Comparison of ENCODE assay signal across 2 cellular contexts in the genomic region with DNA sequence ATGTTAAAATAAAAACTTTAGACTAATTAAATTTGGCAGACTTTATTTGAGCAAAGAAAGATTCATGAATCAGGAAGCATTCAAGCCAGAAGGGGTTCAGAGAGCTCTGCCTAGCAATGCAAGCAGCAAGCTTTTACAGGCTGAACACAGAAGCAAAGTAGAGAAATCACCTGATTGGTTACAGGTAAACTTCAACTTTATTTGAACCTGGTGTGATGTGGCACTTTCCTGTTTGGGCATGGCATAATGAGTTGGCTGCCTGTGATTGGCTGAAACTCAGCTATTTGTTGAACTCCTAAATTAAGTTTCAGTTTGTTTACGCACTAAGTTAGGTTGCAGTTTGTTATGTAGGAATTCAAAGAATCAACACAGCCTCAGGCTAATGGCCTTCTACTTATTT.
A peak's percentile ranks its signal among the peaks of the same experiment; 100 is the strongest.
TF ChIP-seq lines count a peak whose summit lies in the region.

No MANE protein-coding gene starts in this region.

TF ChIP-seq in liver, 16 proteins besides CTCF, POLR2A, EP300 and RAD21 (continued from another document):
- TF ChIP-seq, protein P1, sequence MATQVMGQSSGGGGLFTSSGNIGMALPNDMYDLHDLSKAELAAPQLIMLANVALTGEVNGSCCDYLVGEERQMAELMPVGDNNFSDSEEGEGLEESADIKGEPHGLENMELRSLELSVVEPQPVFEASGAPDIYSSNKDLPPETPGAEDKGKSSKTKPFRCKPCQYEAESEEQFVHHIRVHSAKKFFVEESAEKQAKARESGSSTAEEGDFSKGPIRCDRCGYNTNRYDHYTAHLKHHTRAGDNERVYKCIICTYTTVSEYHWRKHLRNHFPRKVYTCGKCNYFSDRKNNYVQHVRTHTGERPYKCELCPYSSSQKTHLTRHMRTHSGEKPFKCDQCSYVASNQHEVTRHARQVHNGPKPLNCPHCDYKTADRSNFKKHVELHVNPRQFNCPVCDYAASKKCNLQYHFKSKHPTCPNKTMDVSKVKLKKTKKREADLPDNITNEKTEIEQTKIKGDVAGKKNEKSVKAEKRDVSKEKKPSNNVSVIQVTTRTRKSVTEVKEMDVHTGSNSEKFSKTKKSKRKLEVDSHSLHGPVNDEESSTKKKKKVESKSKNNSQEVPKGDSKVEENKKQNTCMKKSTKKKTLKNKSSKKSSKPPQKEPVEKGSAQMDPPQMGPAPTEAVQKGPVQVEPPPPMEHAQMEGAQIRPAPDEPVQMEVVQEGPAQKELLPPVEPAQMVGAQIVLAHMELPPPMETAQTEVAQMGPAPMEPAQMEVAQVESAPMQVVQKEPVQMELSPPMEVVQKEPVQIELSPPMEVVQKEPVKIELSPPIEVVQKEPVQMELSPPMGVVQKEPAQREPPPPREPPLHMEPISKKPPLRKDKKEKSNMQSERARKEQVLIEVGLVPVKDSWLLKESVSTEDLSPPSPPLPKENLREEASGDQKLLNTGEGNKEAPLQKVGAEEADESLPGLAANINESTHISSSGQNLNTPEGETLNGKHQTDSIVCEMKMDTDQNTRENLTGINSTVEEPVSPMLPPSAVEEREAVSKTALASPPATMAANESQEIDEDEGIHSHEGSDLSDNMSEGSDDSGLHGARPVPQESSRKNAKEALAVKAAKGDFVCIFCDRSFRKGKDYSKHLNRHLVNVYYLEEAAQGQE (IDR thresholded peaks at IDR 0.05): peak; percentile 50
- no peak for TF ChIP-seq YY1 (IDR thresholded peaks at IDR 0.05)
- TF ChIP-seq, protein P2, sequence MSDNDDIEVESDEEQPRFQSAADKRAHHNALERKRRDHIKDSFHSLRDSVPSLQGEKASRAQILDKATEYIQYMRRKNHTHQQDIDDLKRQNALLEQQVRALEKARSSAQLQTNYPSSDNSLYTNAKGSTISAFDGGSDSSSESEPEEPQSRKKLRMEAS (IDR thresholded peaks at IDR 0.05): peak; percentile 10
- TF ChIP-seq JUND (IDR thresholded peaks at IDR 0.05): no peak
- no peak for TF ChIP-seq EGR1 (IDR thresholded peaks at IDR 0.05; ENCODE audit: low read depth in 2 of 2)
- TF ChIP-seq HNF4A (conservative IDR thresholded peaks at IDR 0.05): peak; percentile 22 to 52
- TF ChIP-seq NR2F2 (IDR thresholded peaks at IDR 0.05): no peak
- peak; percentile 27 for TF ChIP-seq FOXA2 (IDR thresholded peaks at IDR 0.05)
- TF ChIP-seq, protein P3, sequence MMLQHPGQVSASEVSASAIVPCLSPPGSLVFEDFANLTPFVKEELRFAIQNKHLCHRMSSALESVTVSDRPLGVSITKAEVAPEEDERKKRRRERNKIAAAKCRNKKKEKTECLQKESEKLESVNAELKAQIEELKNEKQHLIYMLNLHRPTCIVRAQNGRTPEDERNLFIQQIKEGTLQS (IDR thresholded peaks at IDR 0.05): peak; percentile 41
- TF ChIP-seq FOXA1 (IDR thresholded peaks at IDR 0.05): no peak
- TF ChIP-seq GABPA (IDR thresholded peaks at IDR 0.05 in 1 of 2, conservative IDR thresholded peaks at IDR 0.05 in 1 of 2): no peak
- TF ChIP-seq RXRA (IDR thresholded peaks at IDR 0.05): peak; percentile 86 to 93

TF ChIP-seq in SK-N-SH treated with all-trans-retinoic acid at 6 μM for 48 hours, 23 proteins besides CTCF, POLR2A, EP300 and RAD21 (continued from another document):
- TF ChIP-seq, protein P4, sequence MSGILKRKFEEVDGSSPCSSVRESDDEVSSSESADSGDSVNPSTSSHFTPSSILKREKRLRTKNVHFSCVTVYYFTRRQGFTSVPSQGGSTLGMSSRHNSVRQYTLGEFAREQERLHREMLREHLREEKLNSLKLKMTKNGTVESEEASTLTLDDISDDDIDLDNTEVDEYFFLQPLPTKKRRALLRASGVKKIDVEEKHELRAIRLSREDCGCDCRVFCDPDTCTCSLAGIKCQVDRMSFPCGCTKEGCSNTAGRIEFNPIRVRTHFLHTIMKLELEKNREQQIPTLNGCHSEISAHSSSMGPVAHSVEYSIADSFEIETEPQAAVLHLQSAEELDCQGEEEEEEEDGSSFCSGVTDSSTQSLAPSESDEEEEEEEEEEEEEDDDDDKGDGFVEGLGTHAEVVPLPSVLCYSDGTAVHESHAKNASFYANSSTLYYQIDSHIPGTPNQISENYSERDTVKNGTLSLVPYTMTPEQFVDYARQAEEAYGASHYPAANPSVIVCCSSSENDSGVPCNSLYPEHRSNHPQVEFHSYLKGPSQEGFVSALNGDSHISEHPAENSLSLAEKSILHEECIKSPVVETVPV (CRISPR knock-in tag; IDR thresholded peaks at IDR 0.05): no peak
- TF ChIP-seq RARB (CRISPR knock-in tag; IDR thresholded peaks at IDR 0.05) (no peak), CSDC2 (CRISPR knock-in tag; IDR thresholded peaks at IDR 0.05) (no peak), BACH2 (CRISPR knock-in tag; IDR thresholded peaks at IDR 0.05; ENCODE audit: borderline replicate concordance) (no peak)
- TF ChIP-seq, protein P5, sequence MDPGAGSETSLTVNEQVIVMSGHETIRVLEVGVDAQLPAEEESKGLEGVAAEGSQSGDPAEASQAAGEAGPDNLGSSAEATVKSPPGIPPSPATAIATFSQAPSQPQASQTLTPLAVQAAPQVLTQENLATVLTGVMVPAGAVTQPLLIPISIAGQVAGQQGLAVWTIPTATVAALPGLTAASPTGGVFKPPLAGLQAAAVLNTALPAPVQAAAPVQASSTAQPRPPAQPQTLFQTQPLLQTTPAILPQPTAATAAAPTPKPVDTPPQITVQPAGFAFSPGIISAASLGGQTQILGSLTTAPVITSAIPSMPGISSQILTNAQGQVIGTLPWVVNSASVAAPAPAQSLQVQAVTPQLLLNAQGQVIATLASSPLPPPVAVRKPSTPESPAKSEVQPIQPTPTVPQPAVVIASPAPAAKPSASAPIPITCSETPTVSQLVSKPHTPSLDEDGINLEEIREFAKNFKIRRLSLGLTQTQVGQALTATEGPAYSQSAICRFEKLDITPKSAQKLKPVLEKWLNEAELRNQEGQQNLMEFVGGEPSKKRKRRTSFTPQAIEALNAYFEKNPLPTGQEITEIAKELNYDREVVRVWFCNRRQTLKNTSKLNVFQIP (CRISPR knock-in tag; IDR thresholded peaks at IDR 0.05; ENCODE audit: borderline replicate concordance, low read depth): no peak
